8 cellular contexts compared by ENCODE assay signal in genomic region chr17:82603981-82604448, GRCh38. TPM values are rescaled to one million over a fixed set of nuclear protein-coding genes. Genes with fewer than 3 reads are reported as not detected.
A peak's percentile ranks its signal among the peaks of the same experiment; 100 is the strongest.
DNase-seq lines count a peak whose midpoint lies in the region.

No MANE protein-coding gene starts in this region.

- H3K4me1 ChIP-seq in BLaER1 = peaks cover 63% of the 10 kb centered on the region
- 0 out of 2 replicates have a peak, but pooled peaks cover 3% of the 10 kb centered on the region for H3K4me1 ChIP-seq in GM23248 (ENCODE audit: insufficient read depth)

- H3K9ac ChIP-seq in BLaER1 (no peak overlapping the region), GM23248 (no peak overlapping the region)

- no peaks in the 10 kb centered on the region for H3K9me2 ChIP-seq in GM23248 (ENCODE audit: insufficient read depth)

- no peaks in the 10 kb centered on the region for H3K9me3 ChIP-seq in BLaER1
- H3K9me3 ChIP-seq in GM23248 (ENCODE audit: low read depth) = no peaks in the 10 kb centered on the region

- WGBS in GM23248 (ENCODE audit: low coverage in 1 of 2, low lambda C conversion rate in 2 of 2, missing lambda C conversion rate in 2 of 2), 2 experiments = 88 to 90% methylated on average over 18 of the region's 18 CpGs

- DNase-seq in OCI-M1 (lab: John Stamatoyannopoulos, UW) (peak; percentile 99), midbrain (lab: John Stamatoyannopoulos, UW) (peak; percentile 72), EL (no peak), NCI-H187 treated with DMSO at 0.1 percent for 48 hours (lab: John Stamatoyannopoulos, UW) (no peak), NCI-H128 (lab: John Stamatoyannopoulos, UW; ENCODE audit: unreplicated experiment) (no peak), GM23248 (no peak)
- DNase-seq in effector CD4-positive, alpha-beta T cell = peak; percentile 23

- H3K4me2 ChIP-seq in BLaER1 (peak overlapping the region; percentile 72), GM23248 (ENCODE audit: unreplicated experiment) (no peak overlapping the region)

- H2AFZ ChIP-seq in GM23248 = no peak overlapping the region

- H3K27ac ChIP-seq in BLaER1 (peak overlapping the region; percentile 24; the same call in 1 of the 2 replicates), GM23248 (no peak overlapping the region)

- peaks cover 42% of the 10 kb centered on the region for H3K79me2 ChIP-seq in GM23248 (ENCODE audit: insufficient read depth)

- H3K4me3 ChIP-seq in BLaER1 (no peak overlapping the region), GM23248 (no peak overlapping the region)

- H3F3A ChIP-seq in GM23248 (ENCODE audit: insufficient read depth) = peaks cover 14% of the 10 kb centered on the region

- no peaks in the 10 kb centered on the region for H3K27me3 ChIP-seq in BLaER1
- H3K27me3 ChIP-seq in GM23248 (replicated peaks; ENCODE audit: insufficient read depth) = no peaks in the 10 kb centered on the region

- in situ Hi-C loops in GM23248 (cut with MboI) = no loop called here

- H4K20me1 ChIP-seq in BLaER1 (peaks cover 78% of the 10 kb centered on the region), GM23248 (ENCODE audit: insufficient read depth) (no peaks in the 10 kb centered on the region)

- H3K36me3 ChIP-seq in BLaER1 = peaks cover 85% of the 10 kb centered on the region
- H3K36me3 ChIP-seq in GM23248 (ENCODE audit: low read depth) = peaks cover 56% of the 10 kb centered on the region

RNA-seq across cellular contexts. Expression of gene WDR45B, which starts 44.2 kb away (rescaled TPM):
- total RNA-seq in GM23248 (2014; rRNA removed; shearing (Covaris generic)) = 87.3 and 118 TPM in 2 replicates
- 87.8 and 91.6 TPM in 2 replicates for polyA plus RNA-seq in GM23248 (2016; fragmentation: Nextera tagmentation; extraction: Ambion mirVana)

Comparison
In these comparisons a context has a peak if more than half of its experiments do, and no peak if none do; other contexts are left out.
1. DNase-seq: peak in OCI-M1 (single experiment), effector CD4-positive, alpha-beta T cell (single experiment) and midbrain (single experiment); none in EL (single experiment), NCI-H187 treated with DMSO at 0.1 percent for 48 hours (single experiment), NCI-H128 (single experiment) and GM23248 (single experiment).